11 cellular contexts compared by ENCODE assay signal in genomic region chr17:50258647-50259483, GRCh38. TPM values are rescaled to one million over a fixed set of nuclear protein-coding genes. Genes with fewer than 3 reads are reported as not detected.
DNase-seq lines count a peak whose midpoint lies in the region; ATAC-seq and TF ChIP-seq lines count a peak whose summit lies in the region.
"Had no signal": no experiment of that assay in that cellular context is flagged by ENCODE, and none has a peak within 500 bp of the region (broad histone marks: within the 10 kb centered on the region; RNA-seq: fewer than 3 reads in every experiment).

No MANE protein-coding gene starts in this region.

- no peaks in the 10 kb centered on the region for H3K27me3 ChIP-seq in ovary
- H3K27me3 ChIP-seq: BLaER1, body of pancreas had no signal

- peaks cover 18% of the 10 kb centered on the region for H3K4me1 ChIP-seq in ovary (ENCODE audit: insufficient read depth)
- H3K4me1 ChIP-seq: body of pancreas had no signal

- intact Hi-C loops in ovary (cut with DNase I) = loop anchor here in 1 of 4 donors (5.0 kb wide), 1 partner anchor 37 kb away; no protein-coding TSS in a partner anchor

- TF ChIP-seq CTCF in AG10803 (conservative IDR thresholded peaks at IDR 0.05; ENCODE audit: low read length) = no peak
- TF ChIP-seq CTCF in ovary (IDR thresholded peaks at IDR 0.05) = no peak

- TF ChIP-seq EP300 in ovary (IDR thresholded peaks at IDR 0.05) = no peak

- H3K27ac ChIP-seq in ovary = peak overlapping the region; percentile 71 to 75
- H3K27ac ChIP-seq: BLaER1, body of pancreas had no signal

- WGBS in ovary, 3 donors = 21 to 27% (median 22%) methylated on average over 14 of the region's 14 CpGs

- H3K4me3 ChIP-seq in AG10803 (ENCODE audit: low read length) = peak overlapping the region; percentile 38
- no peak overlapping the region for H3K4me3 ChIP-seq in ovary
- H3K4me3 ChIP-seq: BLaER1, body of pancreas had no signal

- no peaks in the 10 kb centered on the region for H3K9me3 ChIP-seq in ovary
- H3K9me3 ChIP-seq: BLaER1, body of pancreas had no signal

- DNase-seq in AG10803 (ENCODE audit: low read depth) = peak; percentile 83
- peak; percentile 50 for DNase-seq in NCI-H1694 (lab: John Stamatoyannopoulos, UW)
- DNase-seq in fibroblast of peridontal ligament (ENCODE audit: extremely low read depth) = peak; percentile 87
- peak in 4 of 5 donors; percentile 44 to 58 (median 50) for DNase-seq in ovary
- DNase-seq in MV-4-11 (lab: John Stamatoyannopoulos, UW) = no peak
- no peak for DNase-seq in NCI-H1105 treated with DMSO at 0.1 percent for 48 hours (lab: John Stamatoyannopoulos, UW)
- DNase-seq: body of pancreas had no signal

- ATAC-seq in GM18498 (IDR thresholded peaks at IDR 0.05; ENCODE audit: unreplicated experiment) (no peak), HG03095 (IDR thresholded peaks at IDR 0.05; ENCODE audit: unreplicated experiment) (no peak)
- ATAC-seq: body of pancreas had no signal

- H3K36me3 ChIP-seq in ovary = no peaks in the 10 kb centered on the region
- H3K36me3 ChIP-seq: BLaER1 had no signal

- TF ChIP-seq POLR2A in ovary (IDR thresholded peaks at IDR 0.05) = no peak

RNA-seq across cellular contexts. Expression of gene TMEM92, which starts 15.4 kb away (rescaled TPM):
- total RNA-seq in ovary = 1 to 10 TPM in 6 of 7 donors, under 1 TPM in 1; 0.34 to 3.5 (median 1.6) TPM
- polyA plus RNA-seq in ovary = 1 to 10 TPM in 1 of 2 donors, under 1 TPM in 1; 0.32 to 2.5 TPM
- total RNA-seq: body of pancreas, myocyte had no signal

RNA-seq across cellular contexts. Expression of gene COL1A1, which starts 57.4 kb away (rescaled TPM):
- total RNA-seq in ovary = 1,000 to 10,000 TPM in 1 of 7 donors, 100 to 1,000 TPM in 5, 10 to 100 TPM in 1; 71.2 to 1,087 (median 550) TPM
- polyA plus RNA-seq in ovary = 100 to 1,000 TPM; 260 to 321 TPM

Comparison
In these comparisons a context has a peak if more than half of its experiments do, and no peak if none do; other contexts are left out.
1. DNase-seq: peak in AG10803 (single experiment), NCI-H1694 (single experiment), fibroblast of peridontal ligament (single experiment) and ovary (4 of 5); none in MV-4-11 (single experiment) and NCI-H1105 treated with DMSO at 0.1 percent for 48 hours (single experiment).